24 cellular contexts compared by ENCODE assay signal in the genomic region with DNA sequence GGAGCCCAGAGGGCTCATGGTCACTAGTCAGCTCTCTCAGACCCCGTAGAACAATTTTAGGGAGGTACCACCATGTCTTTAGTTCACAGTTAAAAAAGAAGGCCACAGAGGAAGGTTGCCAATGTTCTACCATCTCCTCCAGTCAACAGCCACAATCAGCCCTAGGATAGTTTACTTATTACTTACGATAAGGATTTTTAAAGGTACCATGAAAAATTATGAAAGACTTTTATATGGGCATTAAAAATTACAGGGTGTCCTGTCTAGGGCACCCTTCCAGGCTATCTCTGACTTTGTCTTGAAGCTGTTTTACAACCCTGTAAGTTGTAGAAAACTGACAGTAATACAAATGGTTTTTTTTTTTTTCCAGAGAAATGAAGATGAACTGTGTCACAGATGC. TPM values are rescaled to one million over a fixed set of nuclear protein-coding genes. Genes with fewer than 3 reads are reported as not detected.
A peak's percentile ranks its signal among the peaks of the same experiment; 100 is the strongest.
DNase-seq lines count a peak whose midpoint lies in the region; ATAC-seq and TF ChIP-seq lines count a peak whose summit lies in the region.
"Had no signal": no experiment of that assay in that cellular context is flagged by ENCODE, and none has a peak within 500 bp of the region (broad histone marks: within the 10 kb centered on the region; RNA-seq: fewer than 3 reads in every experiment).

No MANE protein-coding gene starts in this region.

- no peak for TF ChIP-seq EP300 in sigmoid colon (IDR thresholded peaks at IDR 0.05)

- no peak for TF ChIP-seq CTCF in sigmoid colon (IDR thresholded peaks at IDR 0.05)
- no peak for TF ChIP-seq CTCF in uterus (IDR thresholded peaks at IDR 0.05)

- H3K27ac ChIP-seq in sigmoid colon, result peak overlapping the region; percentile 3 to 37 (median 16)
- H3K27ac ChIP-seq in uterus, result peak overlapping the region; percentile 63 to 98
- H3K27ac ChIP-seq: brain microvascular endothelial cell, colonic mucosa, thoracic aorta had no signal

- H3K27me3 Mint-ChIP-seq in activated T-cell treated with anti-CD3 and anti-CD28 coated beads, Interleukin-2, amount 50 U/mL, for 72 hours (ENCODE audit: low read depth), result no peaks in the 10 kb centered on the region
- H3K27me3 Mint-ChIP-seq in effector memory CD8-positive, alpha-beta T cell, result no peaks in the 10 kb centered on the region
- H3K27me3 Mint-ChIP-seq: activated naive CD8-positive, alpha-beta T cell treated with anti-CD3 and anti-CD28 coated beads, Interleukin-2, amount 10 ng/mL, durations not matched to agents 7 days and 5 days had no signal

- TF ChIP-seq POLR2A in sigmoid colon (IDR thresholded peaks at IDR 0.05), result no peak
- no peak for TF ChIP-seq POLR2A in uterus (IDR thresholded peaks at IDR 0.05)

- peaks cover 1 to 2% of the 10 kb centered on the region in 2 donors for H3K36me3 Mint-ChIP-seq in activated T-cell treated with anti-CD3 and anti-CD28 coated beads, Interleukin-2, amount 50 U/mL, for 72 hours (ENCODE audit: insufficient read depth in 2 of 2)
- H3K36me3 Mint-ChIP-seq in effector memory CD8-positive, alpha-beta T cell (ENCODE audit: insufficient read depth), result peaks cover 48% of the 10 kb centered on the region

- no peak for ATAC-seq in activated T-cell treated with anti-CD3 and anti-CD28 coated beads, Interleukin-2, amount 50 U/mL, for 72 hours (replicated peaks in 1 of 2)
- ATAC-seq in effector memory CD8-positive, alpha-beta T cell (replicated peaks), result no peak
- ATAC-seq: PC-3, sciatic nerve had no signal

- intact Hi-C loops in sigmoid colon (cut with DNase I) (loop anchor here (10.0 kb wide), 1 partner anchor 301 kb away; no protein-coding TSS in a partner anchor), uterus (cut with DNase I; ENCODE audit: low total_unique reads) (no loop called here)

- 26 to 65% methylated on average over 2 of the region's 2 CpGs for WGBS in sigmoid colon, 2 donors

- H3K27ac Mint-ChIP-seq in activated T-cell treated with anti-CD3 and anti-CD28 coated beads, Interleukin-2, amount 50 U/mL, for 72 hours, result peak overlapping the region; percentile 82
- H3K27ac Mint-ChIP-seq in effector memory CD8-positive, alpha-beta T cell, result peak overlapping the region; percentile 79 to 90
- H3K27ac Mint-ChIP-seq: activated naive CD8-positive, alpha-beta T cell treated with anti-CD3 and anti-CD28 coated beads, Interleukin-2, amount 10 ng/mL, durations not matched to agents 7 days and 5 days; activated T-helper 2 cell treated with anti-CD3 and anti-CD28 coated beads, Interferon-gamma antibody, Interleukin-2, Interleukin-4, amounts not matched to agents 10 μg/mL and 5 μg/mL and 100 μg/mL, durations not matched to agents 14 hours and 24 hours and 36 hours had no signal

- H3K36me3 ChIP-seq in sigmoid colon (peaks cover 0 to 22% (median 0%) of the 10 kb centered on the region in 4 donors), uterus (no peaks in the 10 kb centered on the region)
- H3K36me3 ChIP-seq: BE2C, colonic mucosa had no signal

- H3K4me3 ChIP-seq in sigmoid colon, result no peak overlapping the region
- no peak overlapping the region for H3K4me3 ChIP-seq in uterus
- H3K4me3 ChIP-seq: colonic mucosa, thoracic aorta had no signal

- no peaks in the 10 kb centered on the region for H3K9me3 Mint-ChIP-seq in activated T-cell treated with anti-CD3 and anti-CD28 coated beads, Interleukin-2, amount 50 U/mL, for 72 hours
- no peaks in the 10 kb centered on the region for H3K9me3 Mint-ChIP-seq in effector memory CD8-positive, alpha-beta T cell
- H3K9me3 Mint-ChIP-seq: activated naive CD8-positive, alpha-beta T cell treated with anti-CD3 and anti-CD28 coated beads, Interleukin-2, amount 10 ng/mL, durations not matched to agents 7 days and 5 days; activated T-helper 2 cell treated with anti-CD3 and anti-CD28 coated beads, Interferon-gamma antibody, Interleukin-2, Interleukin-4, amounts not matched to agents 10 μg/mL and 5 μg/mL and 100 μg/mL, durations not matched to agents 14 hours and 24 hours and 36 hours had no signal

- no peaks in the 10 kb centered on the region for H3K27me3 ChIP-seq in sigmoid colon
- H3K27me3 ChIP-seq in uterus, result no peaks in the 10 kb centered on the region
- H3K27me3 ChIP-seq: BE2C, brain microvascular endothelial cell, colonic mucosa had no signal

- peaks cover 0 to 18% (median 16%) of the 10 kb centered on the region in 4 donors for H3K4me1 ChIP-seq in sigmoid colon
- H3K4me1 ChIP-seq in uterus, result peaks cover 0 to 12% of the 10 kb centered on the region in 2 donors
- H3K4me1 ChIP-seq: BE2C, colonic mucosa had no signal

- DNase-seq in activated T-cell treated with anti-CD3 and anti-CD28 coated beads, Interleukin-2, amount 50 U/mL, for 72 hours, result no peak
- no peak for DNase-seq in activated T-cell treated with anti-CD3 and anti-CD28 coated beads, Interleukin-2, amount 50 U/mL, for 48 hours
- no peak for DNase-seq in effector memory CD8-positive, alpha-beta T cell
- no peak for DNase-seq in sigmoid colon
- no peak for DNase-seq in uterus
- no peak for DNase-seq in NCI-H526 (lab: John Stamatoyannopoulos, UW)
- DNase-seq in GDM1 (lab: John Stamatoyannopoulos, UW), result no peak
- no peak for DNase-seq in hypothalamus (lab: John Stamatoyannopoulos, UW)
- DNase-seq: activated CD4-positive, alpha-beta T cell treated with anti-CD3 and anti-CD28 coated beads for 1 hour; activated naive CD8-positive, alpha-beta T cell treated with anti-CD3 and anti-CD28 coated beads, Interleukin-2, amount 10 ng/mL, durations not matched to agents 7 days and 5 days; BE2C; brain microvascular endothelial cell; colonic mucosa; kidney glomerular epithelial cell; mammary epithelial cell; NCI-H1105 treated with DMSO at 0.1 percent for 48 hours; NCI-H2081; NCI-H446; PC-3; posterior cingulate gyrus; Right ventricle myocardium superior had no signal

- H3K4me1 Mint-ChIP-seq in activated T-cell treated with anti-CD3 and anti-CD28 coated beads, Interleukin-2, amount 50 U/mL, for 72 hours (ENCODE audit: low read depth), result peaks cover 14% of the 10 kb centered on the region
- H3K4me1 Mint-ChIP-seq in effector memory CD8-positive, alpha-beta T cell (ENCODE audit: low read depth in 2 of 2), result peaks cover 36 to 45% of the 10 kb centered on the region in 2 donors

- no peak overlapping the region for H3K4me3 Mint-ChIP-seq in activated T-cell treated with anti-CD3 and anti-CD28 coated beads, Interleukin-2, amount 50 U/mL, for 72 hours
- no peak overlapping the region for H3K4me3 Mint-ChIP-seq in effector memory CD8-positive, alpha-beta T cell
- H3K4me3 Mint-ChIP-seq: activated naive CD8-positive, alpha-beta T cell treated with anti-CD3 and anti-CD28 coated beads, Interleukin-2, amount 10 ng/mL, durations not matched to agents 7 days and 5 days had no signal

- H3K9me3 ChIP-seq in sigmoid colon, result no peaks in the 10 kb centered on the region
- H3K9me3 ChIP-seq in uterus, result no peaks in the 10 kb centered on the region
- H3K9me3 ChIP-seq: BE2C, colonic mucosa, thoracic aorta had no signal

RNA-seq across cellular contexts. Expression of a gene that starts 57.9 kb away (rescaled TPM):
- total RNA-seq in activated T-cell treated with anti-CD3 and anti-CD28 coated beads, Interleukin-2, amount 50 U/mL, for 72 hours, result 10 to 100 TPM; 26.9 to 29.6 TPM
- total RNA-seq in sigmoid colon, result 10 to 100 TPM; 52.8 to 70.8 (median 58.6) TPM
- polyA plus RNA-seq in sigmoid colon, result 10 to 100 TPM; 12.5 to 15.6 (median 13.2) TPM
- total RNA-seq in uterus, result 10 to 100 TPM; 39.2 to 89.0 (median 79.8) TPM
